Comparison of ENCODE assay signal across 2 cellular contexts in genomic region chr3:177842743-177843734, GRCh38.
A peak's percentile ranks its signal among the peaks of the same experiment; 100 is the strongest.
TF ChIP-seq lines count a peak whose summit lies in the region.

No MANE protein-coding gene starts in this region.

TF ChIP-seq in HepG2, 621 proteins besides CTCF, POLR2A, EP300 and RAD21:
- TF ChIP-seq PHF5A (CRISPR knock-in tag; IDR thresholded peaks at IDR 0.05; ENCODE audit: low read depth, unreplicated experiment) (no peak), AKAP8 (CRISPR knock-in tag; IDR thresholded peaks at IDR 0.05) (no peak), KAT7 (CRISPR knock-in tag; IDR thresholded peaks at IDR 0.05; ENCODE audit: borderline replicate concordance) (no peak), ZNF251 (CRISPR knock-in tag; IDR thresholded peaks at IDR 0.05) (no peak), MXD4 (CRISPR knock-in tag; IDR thresholded peaks at IDR 0.05) (no peak), ZNF362 (CRISPR knock-in tag; IDR thresholded peaks at IDR 0.05; ENCODE audit: borderline replicate concordance) (no peak), NFE2 (CRISPR knock-in tag; IDR thresholded peaks at IDR 0.05) (no peak), HDAC6 (IDR thresholded peaks at IDR 0.05; ENCODE audit: low read depth, low read length) (no peak), ZNF205 (CRISPR knock-in tag; IDR thresholded peaks at IDR 0.05) (no peak), ZNF121 (CRISPR knock-in tag; IDR thresholded peaks at IDR 0.05) (no peak), MED1 (CRISPR knock-in tag; IDR thresholded peaks at IDR 0.05) (no peak), ZNF335 (CRISPR knock-in tag; IDR thresholded peaks at IDR 0.05) (no peak), CEBPG (CRISPR knock-in tag; IDR thresholded peaks at IDR 0.05) (0 out of 2 replicates have a peak, but pooled peaks have one; percentile 30), CEBPB (IDR thresholded peaks at IDR 0.05; ENCODE audit: borderline replicate concordance, low read depth, low read length) (peak; percentile 66)
- TF ChIP-seq, protein P1, sequence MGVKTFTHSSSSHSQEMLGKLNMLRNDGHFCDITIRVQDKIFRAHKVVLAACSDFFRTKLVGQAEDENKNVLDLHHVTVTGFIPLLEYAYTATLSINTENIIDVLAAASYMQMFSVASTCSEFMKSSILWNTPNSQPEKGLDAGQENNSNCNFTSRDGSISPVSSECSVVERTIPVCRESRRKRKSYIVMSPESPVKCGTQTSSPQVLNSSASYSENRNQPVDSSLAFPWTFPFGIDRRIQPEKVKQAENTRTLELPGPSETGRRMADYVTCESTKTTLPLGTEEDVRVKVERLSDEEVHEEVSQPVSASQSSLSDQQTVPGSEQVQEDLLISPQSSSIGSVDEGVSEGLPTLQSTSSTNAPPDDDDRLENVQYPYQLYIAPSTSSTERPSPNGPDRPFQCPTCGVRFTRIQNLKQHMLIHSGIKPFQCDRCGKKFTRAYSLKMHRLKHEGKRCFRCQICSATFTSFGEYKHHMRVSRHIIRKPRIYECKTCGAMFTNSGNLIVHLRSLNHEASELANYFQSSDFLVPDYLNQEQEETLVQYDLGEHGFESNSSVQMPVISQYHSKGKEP (CRISPR knock-in tag; IDR thresholded peaks at IDR 0.05) = no peak
- TF ChIP-seq, protein P2, sequence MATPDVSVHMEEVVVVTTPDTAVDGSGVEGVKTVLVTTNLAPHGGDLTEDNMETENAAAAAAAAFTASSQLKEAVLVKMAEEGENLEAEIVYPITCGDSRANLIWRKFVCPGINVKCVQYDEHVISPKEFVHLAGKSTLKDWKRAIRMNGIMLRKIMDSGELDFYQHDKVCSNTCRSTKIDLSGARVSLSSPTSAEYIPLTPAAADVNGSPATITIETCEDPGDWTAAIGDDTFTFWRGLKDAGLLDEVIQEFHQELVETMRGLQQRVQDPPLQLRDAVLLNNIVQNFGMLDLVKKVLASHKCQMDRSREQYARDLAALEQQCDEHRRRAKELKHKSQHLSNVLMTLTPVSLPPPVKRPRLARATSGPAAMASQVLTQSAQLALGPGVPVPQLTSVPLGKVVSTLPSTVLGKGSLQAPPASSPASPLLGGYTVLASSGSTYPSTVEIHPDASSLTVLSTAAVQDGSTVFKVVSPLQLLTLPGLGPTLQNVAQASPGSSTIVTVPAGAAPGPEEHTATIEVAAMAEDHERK (CRISPR knock-in tag; IDR thresholded peaks at IDR 0.05; ENCODE audit: low read depth) = no peak

TF ChIP-seq in IMR-90, 13 proteins besides CTCF, POLR2A, EP300 and RAD21:
- no peak for TF ChIP-seq RFX5 (IDR thresholded peaks at IDR 0.05; ENCODE audit: low read depth, low read length)
- TF ChIP-seq CEBPB (IDR thresholded peaks at IDR 0.05; ENCODE audit: low read depth, low read length) = peak; percentile 65; the same call in 1 of the 2 replicates
TF ChIP-seq in IMR-90: peak in this region for 1.
